ENCODE assay signal across 22 cellular contexts in the genomic region with DNA sequence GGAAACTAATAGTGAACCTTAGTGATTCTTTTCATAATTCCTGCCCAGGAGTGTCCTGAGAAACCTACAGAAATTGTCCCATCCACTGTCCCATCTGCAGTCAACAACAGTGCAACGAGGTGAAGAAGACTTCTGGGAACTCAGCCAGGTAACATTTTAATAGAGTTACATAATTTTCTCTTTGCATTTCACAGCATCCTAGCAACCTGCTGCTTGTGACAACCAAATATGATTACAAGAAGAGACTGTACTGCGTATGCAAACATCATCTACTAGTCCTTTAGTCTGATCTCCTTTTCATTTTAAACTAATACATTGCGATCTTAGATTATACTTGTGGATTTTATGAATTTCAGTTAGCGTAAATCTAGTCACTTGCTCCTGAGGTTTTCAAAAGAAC.
DNase-seq lines count a peak whose midpoint lies in the region; ATAC-seq and TF ChIP-seq lines count a peak whose summit lies in the region.
"Had no signal": no experiment of that assay in that cellular context is flagged by ENCODE, and none has a peak within 500 bp of the region (broad histone marks: within the 10 kb centered on the region; RNA-seq: fewer than 3 reads in every experiment).

No MANE protein-coding gene starts in this region.

- H3K27ac ChIP-seq in right cardiac atrium (ENCODE audit: low read length), result no peak overlapping the region
- H3K27ac ChIP-seq: BLaER1 treated with 17β-estradiol and CSF1 and Interleukin-3, amounts not matched to agents 10 nM and 100 nM; dorsolateral prefrontal cortex; thyroid gland had no signal

- intact Hi-C loops in right cardiac atrium (cut with DNase I), result no loop called here
- intact Hi-C loops in cardiac septum (cut with DNase I), result no loop called here

- no peak for TF ChIP-seq CTCF in astrocyte of the spinal cord (IDR thresholded peaks at IDR 0.05; ENCODE audit: low read depth, low read length)

- no peaks in the 10 kb centered on the region for H3K27me3 ChIP-seq in right cardiac atrium (ENCODE audit: control insufficient read depth, insufficient read depth)
- H3K27me3 ChIP-seq: BLaER1 treated with 17β-estradiol and CSF1 and Interleukin-3, amounts not matched to agents 10 nM and 100 nM; thyroid gland had no signal

- in situ Hi-C loops in astrocyte of the spinal cord (cut with HindIII; ENCODE audit: low sequenced_read_pairs), result no loop called here

- H3K9me3 ChIP-seq in right cardiac atrium (ENCODE audit: control insufficient read depth, low read length), result no peaks in the 10 kb centered on the region
- H3K9me3 ChIP-seq: BLaER1 treated with 17β-estradiol and CSF1 and Interleukin-3, amounts not matched to agents 10 nM and 100 nM; thyroid gland had no signal

- H3K4me3 ChIP-seq in astrocyte of the spinal cord (ENCODE audit: low read depth, low read length) (no peak overlapping the region), right cardiac atrium (ENCODE audit: low read length) (no peak overlapping the region)
- H3K4me3 ChIP-seq: BLaER1 treated with 17β-estradiol and CSF1 and Interleukin-3, amounts not matched to agents 10 nM and 100 nM; dorsolateral prefrontal cortex; thyroid gland had no signal

- DNase-seq in SIG-M5 treated with dmso at 0.1 percent for 504 hours (lab: John Stamatoyannopoulos, UW; ENCODE audit: unreplicated experiment), result peak; percentile 22
- no peak for DNase-seq in SIG-M5 (lab: John Stamatoyannopoulos, UW)
- peak; percentile 57 for DNase-seq in NCI-H2029 (lab: John Stamatoyannopoulos, UW)
- DNase-seq in astrocyte of the spinal cord (ENCODE audit: low read depth, low spot score), result peak; percentile 10
- DNase-seq in NCI-H1105 (lab: John Stamatoyannopoulos, UW), result no peak
- DNase-seq in right cardiac atrium, result no peak
- DNase-seq in cardiac septum (ENCODE audit: low spot score), result no peak
- DNase-seq: ACHN; activated CD4-positive, alpha-beta T cell treated with anti-CD3 and anti-CD28 coated beads, Interleukin-2, amount 10 ng/mL, durations not matched to agents 24 days and 14 days; activated gamma-delta T cell treated with Interleukin-2 at 50 U/mL for 16 hours; activated T-cell treated with anti-CD3 and anti-CD28 coated beads, Interleukin-2, amount 50 U/mL, for 1 hour; dorsolateral prefrontal cortex; islet precursor cell; left ventricle myocardium superior; naive B cell; NCI-H345; small intestine; stimulated activated CD8-positive, alpha-beta memory T cell treated with anti-CD3 and anti-CD28 coated beads, Interleukin-4, amount 100 ng/mL, for 48 hours; stimulated activated naive CD8-positive, alpha-beta T cell treated with anti-CD3 and anti-CD28 coated beads, Interleukin-15, amount 100 ng/mL, for 72 hours; thyroid gland had no signal

- 72% methylated on average over 4 of the region's 4 CpGs for WGBS in right cardiac atrium

- H3K4me1 ChIP-seq in right cardiac atrium (ENCODE audit: control insufficient read depth, insufficient read depth, low read length), result no peaks in the 10 kb centered on the region
- H3K4me1 ChIP-seq: BLaER1 treated with 17β-estradiol and CSF1 and Interleukin-3, amounts not matched to agents 10 nM and 100 nM; thyroid gland had no signal

- ATAC-seq in GM19397 (IDR thresholded peaks at IDR 0.05; ENCODE audit: unreplicated experiment) (no peak), right cardiac atrium (no peak)
- ATAC-seq: left ventricle myocardium superior; stimulated activated naive CD8-positive, alpha-beta T cell treated with anti-CD3 and anti-CD28 coated beads, Interleukin-15, amount 100 ng/mL, for 72 hours had no signal

Comparison
In these comparisons a context has a peak if more than half of its experiments do, and no peak if none do; other contexts are left out.
1. DNase-seq: peak in SIG-M5 treated with dmso at 0.1 percent for 504 hours (single experiment), NCI-H2029 (single experiment) and astrocyte of the spinal cord (single experiment); none in SIG-M5 (single experiment), NCI-H1105 (single experiment), right cardiac atrium (0 of 3) and cardiac septum (single experiment).